23 cellular contexts compared by ENCODE assay signal in the genomic region with DNA sequence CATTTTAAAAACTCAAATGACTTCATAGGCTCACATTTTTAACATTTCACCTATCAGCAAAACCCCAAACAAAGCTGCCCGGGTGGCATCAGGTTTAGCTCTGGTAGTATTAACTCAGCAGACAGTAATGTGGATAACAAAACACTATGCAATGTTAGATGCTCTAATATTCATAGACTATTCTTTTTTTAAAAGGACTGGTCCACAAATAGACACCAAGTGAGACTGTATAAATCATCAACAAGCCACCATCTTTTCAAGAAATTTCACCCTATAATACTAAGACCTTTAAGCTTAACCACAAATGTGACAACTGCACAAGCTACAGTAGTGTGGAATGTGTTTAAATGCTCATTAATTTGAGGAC. TPM values are rescaled to one million over a fixed set of nuclear protein-coding genes. Genes with fewer than 3 reads are reported as not detected.
DNase-seq lines count a peak whose midpoint lies in the region; ATAC-seq and TF ChIP-seq lines count a peak whose summit lies in the region.
"Had no signal": no experiment of that assay in that cellular context is flagged by ENCODE, and none has a peak within 500 bp of the region (broad histone marks: within the 10 kb centered on the region; RNA-seq: fewer than 3 reads in every experiment).

No MANE protein-coding gene starts in this region.

- no peaks in the 10 kb centered on the region for H3K9me3 Mint-ChIP-seq in activated T-cell treated with anti-CD3 and anti-CD28 coated beads, Interleukin-2, amount 50 U/mL, for 72 hours
- H3K9me3 Mint-ChIP-seq in activated T-cell treated with anti-CD3 and anti-CD28 coated beads, Interleukin-2, amount 50 U/mL, for 4 hours, result no peaks in the 10 kb centered on the region
- H3K9me3 Mint-ChIP-seq: CD14-positive monocyte had no signal

- H3K4me1 Mint-ChIP-seq in activated T-cell treated with anti-CD3 and anti-CD28 coated beads, Interleukin-2, amount 50 U/mL, for 72 hours (ENCODE audit: low read depth), result peaks cover 22% of the 10 kb centered on the region
- H3K4me1 Mint-ChIP-seq in activated T-cell treated with anti-CD3 and anti-CD28 coated beads, Interleukin-2, amount 50 U/mL, for 4 hours (ENCODE audit: low read depth), result peaks cover 23% of the 10 kb centered on the region

- H3K27ac ChIP-seq in OCI-LY1 (ENCODE audit: low read depth, low read length, poor library complexity, severe bottlenecking) (peak overlapping the region; percentile 80), esophagus muscularis mucosa (replicated peaks in 1 of 4) (peak overlapping the region; percentile 17 to 67 (median 52)), stomach (peak overlapping the region in 3 of 5 donors; percentile 28 to 51 (median 47))
- H3K27ac ChIP-seq: cardiac muscle cell, foreskin keratinocyte, ovary, testis had no signal

- TF ChIP-seq EP300 in esophagus muscularis mucosa (IDR thresholded peaks at IDR 0.05) (no peak), stomach (IDR thresholded peaks at IDR 0.05) (no peak)

- no peaks in the 10 kb centered on the region for H4K20me1 ChIP-seq in OCI-LY1 (ENCODE audit: insufficient read depth, low read length)

- H3K79me2 ChIP-seq in OCI-LY1 (ENCODE audit: insufficient read depth, low read length), result no peaks in the 10 kb centered on the region

- CTCF ChIA-PET in GM10248 (lab: Yijun Ruan, JAX), result interaction anchor here (0.5 to 2.6 kb wide), 15 partner anchors 8 to 734 kb away, joined by 3 to 13 read pairs (median 3); a partner anchor contains a TSS

- peak overlapping the region; percentile 48 for H3K9ac ChIP-seq in OCI-LY1 (ENCODE audit: low read length)

- H3K9me2 ChIP-seq in OCI-LY1 (ENCODE audit: low read depth, low read length), result no peaks in the 10 kb centered on the region

- TF ChIP-seq CTCF in OCI-LY1 (IDR thresholded peaks at IDR 0.05; ENCODE audit: low read length) (no peak), esophagus muscularis mucosa (IDR thresholded peaks at IDR 0.05) (no peak), stomach (IDR thresholded peaks at IDR 0.05) (no peak), GM10248 (IDR thresholded peaks at IDR 0.05; ENCODE audit: control extremely low read depth, extremely low read depth, low read depth, missing control alignments) (no peak)

- H3K27ac Mint-ChIP-seq in activated T-cell treated with anti-CD3 and anti-CD28 coated beads, Interleukin-2, amount 50 U/mL, for 72 hours, result peak overlapping the region; percentile 60

- no peak overlapping the region for H2AFZ ChIP-seq in OCI-LY1 (ENCODE audit: low read length)

- no peaks in the 10 kb centered on the region for H3K27me3 Mint-ChIP-seq in activated T-cell treated with anti-CD3 and anti-CD28 coated beads, Interleukin-2, amount 50 U/mL, for 72 hours (ENCODE audit: low read depth)
- H3K27me3 Mint-ChIP-seq in activated T-cell treated with anti-CD3 and anti-CD28 coated beads, Interleukin-2, amount 50 U/mL, for 4 hours (ENCODE audit: low read depth), result no peaks in the 10 kb centered on the region
- H3K27me3 Mint-ChIP-seq: activated CD4-positive, alpha-beta T cell treated with anti-CD3 and anti-CD28 coated beads for 36 hours had no signal

- peaks cover 6 to 49% of the 10 kb centered on the region in 2 donors for H3K36me3 Mint-ChIP-seq in activated T-cell treated with anti-CD3 and anti-CD28 coated beads, Interleukin-2, amount 50 U/mL, for 72 hours (ENCODE audit: insufficient read depth in 2 of 2)
- peaks cover 50% of the 10 kb centered on the region for H3K36me3 Mint-ChIP-seq in activated T-cell treated with anti-CD3 and anti-CD28 coated beads, Interleukin-2, amount 50 U/mL, for 4 hours (ENCODE audit: insufficient read depth)

- H3K4me3 Mint-ChIP-seq in activated T-cell treated with anti-CD3 and anti-CD28 coated beads, Interleukin-2, amount 50 U/mL, for 72 hours, result no peak overlapping the region
- H3K4me3 Mint-ChIP-seq in activated T-cell treated with anti-CD3 and anti-CD28 coated beads, Interleukin-2, amount 50 U/mL, for 4 hours, result no peak overlapping the region
- H3K4me3 Mint-ChIP-seq: activated CD4-positive, alpha-beta T cell treated with anti-CD3 and anti-CD28 coated beads for 36 hours had no signal

- intact Hi-C loops in esophagus muscularis mucosa (cut with DNase I) (no loop called here), stomach (cut with DNase I; ENCODE audit: low total_unique reads) (no loop called here)

- H3K27me3 ChIP-seq in OCI-LY1 (ENCODE audit: insufficient read depth, low read length) (no peaks in the 10 kb centered on the region), esophagus muscularis mucosa (no peaks in the 10 kb centered on the region), stomach (no peaks in the 10 kb centered on the region)
- H3K27me3 ChIP-seq: cardiac muscle cell, foreskin keratinocyte, ovary, testis had no signal

- TF ChIP-seq POLR2A in esophagus muscularis mucosa (IDR thresholded peaks at IDR 0.05; ENCODE audit: low read depth) (no peak), stomach (IDR thresholded peaks at IDR 0.05) (no peak)

- H3K36me3 ChIP-seq in OCI-LY1 (ENCODE audit: insufficient read depth, low read length), result peaks cover 71% of the 10 kb centered on the region
- peaks cover 22 to 77% (median 58%) of the 10 kb centered on the region in 4 donors for H3K36me3 ChIP-seq in esophagus muscularis mucosa
- H3K36me3 ChIP-seq in stomach, result peaks cover 55 to 82% (median 80%) of the 10 kb centered on the region in 4 donors
- H3K36me3 ChIP-seq: ovary had no signal

- ATAC-seq in activated T-cell treated with anti-CD3 and anti-CD28 coated beads, Interleukin-2, amount 50 U/mL, for 72 hours (replicated peaks in 1 of 2), result no peak
- no peak for ATAC-seq in activated T-cell treated with anti-CD3 and anti-CD28 coated beads, Interleukin-2, amount 50 U/mL, for 4 hours
- ATAC-seq: foreskin keratinocyte, HepG2, right cardiac atrium had no signal

- peaks cover 6% of the 10 kb centered on the region for H3F3A ChIP-seq in OCI-LY1 (ENCODE audit: insufficient read depth, low read length)

- DNase-seq in activated T-cell treated with anti-CD3 and anti-CD28 coated beads, Interleukin-2, amount 50 U/mL, for 72 hours, result no peak
- no peak for DNase-seq in activated T-cell treated with anti-CD3 and anti-CD28 coated beads, Interleukin-2, amount 50 U/mL, for 4 hours
- DNase-seq in esophagus muscularis mucosa (ENCODE audit: extremely low spot score) (no peak), stomach (no peak), GM10248 (ENCODE audit: extremely low spot score) (no peak), AG08396 (ENCODE audit: low spot score) (no peak)
- DNase-seq in activated effector memory CD4-positive, alpha-beta T cell treated with anti-CD3 and anti-CD28 coated beads, Interleukin-2, amount 50 U/mL, for 16 hours, result no peak
- DNase-seq: activated CD4-positive, alpha-beta T cell treated with anti-CD3 and anti-CD28 coated beads for 36 hours; activated CD8-positive, alpha-beta memory T cell treated with anti-CD3 and anti-CD28 coated beads, Interleukin-2, amount 50 U/mL, for 4 hours; activated gamma-delta T cell treated with Interleukin-2 at 50 U/mL for 16 hours; DMS79; foreskin keratinocyte; kidney; NCI-H1436 treated with DMSO at 0.1 percent for 48 hours; ovary; right cardiac atrium; SW 1271; testis had no signal

- H3K4me1 ChIP-seq in OCI-LY1 (ENCODE audit: insufficient read depth, low read length, severe bottlenecking) (peaks cover 66% of the 10 kb centered on the region), esophagus muscularis mucosa (peaks cover 17 to 53% (median 49%) of the 10 kb centered on the region in 4 donors), stomach (peaks cover 5 to 55% (median 33%) of the 10 kb centered on the region in 4 donors)
- H3K4me1 ChIP-seq: foreskin keratinocyte had no signal

- POLR2A ChIA-PET in GM10248 (lab: Yijun Ruan, JAX), result no interaction called here

- WGBS in esophagus muscularis mucosa, result 40% methylated on average over 1 of the region's 1 CpG
- 47 to 67% (median 56%) methylated on average over 1 of the region's 1 CpG for WGBS in stomach, 5 donors

- peak overlapping the region; percentile 18 for H3K4me3 ChIP-seq in OCI-LY1 (ENCODE audit: low read depth, low read length, poor library complexity, severe bottlenecking)
- H3K4me3 ChIP-seq in esophagus muscularis mucosa, result no peak overlapping the region
- no peak overlapping the region for H3K4me3 ChIP-seq in stomach
- H3K4me3 ChIP-seq: cardiac muscle cell, lung, ovary, testis had no signal

- peak overlapping the region; percentile 50 for H3K4me2 ChIP-seq in OCI-LY1 (ENCODE audit: low read length)

- no peaks in the 10 kb centered on the region for H3K9me3 ChIP-seq in OCI-LY1 (ENCODE audit: low read length)
- H3K9me3 ChIP-seq in esophagus muscularis mucosa, result no peaks in the 10 kb centered on the region
- no peaks in the 10 kb centered on the region for H3K9me3 ChIP-seq in stomach
- H3K9me3 ChIP-seq: ovary, testis had no signal

RNA-seq across cellular contexts. Expression of a gene that starts 20.2 kb away (rescaled TPM):
- total RNA-seq in activated T-cell treated with anti-CD3 and anti-CD28 coated beads, Interleukin-2, amount 50 U/mL, for 72 hours, result 10 to 100 TPM; 10.4 to 11.6 TPM
- 1 to 10 TPM; 6.5 to 8.3 (median 7.6) TPM for total RNA-seq in activated T-cell treated with anti-CD3 and anti-CD28 coated beads, Interleukin-2, amount 50 U/mL, for 4 hours
- total RNA-seq in esophagus muscularis mucosa (10 to 100 TPM; 30.7 to 66.9 (median 33.6) TPM), stomach (10 to 100 TPM in 4 of 5 donors, 1 to 10 TPM in 1; 2.9 to 25.0 (median 16.0) TPM)
- polyA plus RNA-seq in stomach, result 10 to 100 TPM in 2 of 3 donors, 1 to 10 TPM in 1; 8.5 to 14.0 (median 11.3) TPM

RNA-seq across cellular contexts. Expression of a gene that starts 54.2 kb away (rescaled TPM):
- total RNA-seq in activated T-cell treated with anti-CD3 and anti-CD28 coated beads, Interleukin-2, amount 50 U/mL, for 72 hours, result 10 to 100 TPM; 34.7 to 41.5 TPM
- 10 to 100 TPM; 34.3 to 39.0 (median 35.5) TPM for total RNA-seq in activated T-cell treated with anti-CD3 and anti-CD28 coated beads, Interleukin-2, amount 50 U/mL, for 4 hours
- total RNA-seq in esophagus muscularis mucosa (10 to 100 TPM; 32.4 to 47.2 (median 38.2) TPM), stomach (10 to 100 TPM; 24.1 to 72.9 (median 51.1) TPM)
- 10 to 100 TPM; 27.0 to 42.9 (median 41.3) TPM for polyA plus RNA-seq in stomach
